In the genomic region with DNA sequence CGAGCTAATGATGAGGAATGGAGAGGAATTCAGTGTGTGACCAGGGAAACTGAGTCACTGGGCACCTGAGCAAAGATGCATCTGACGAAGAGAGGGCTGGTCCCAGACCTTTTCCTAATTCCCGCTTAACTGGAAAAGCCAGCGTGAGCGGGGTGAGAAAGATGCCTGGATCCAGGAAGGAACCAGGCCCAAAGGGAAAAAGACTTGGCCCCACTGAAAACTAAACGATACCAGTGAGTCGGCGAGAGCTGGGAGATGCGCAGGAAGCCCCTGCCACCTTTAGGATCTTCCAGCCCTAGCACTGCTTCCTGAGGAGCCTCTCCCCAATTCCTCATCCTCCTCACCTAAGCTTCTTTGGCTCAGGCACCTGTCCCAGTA, we compare ENCODE assay signal across 9 cellular contexts. TPM values are rescaled to one million over a fixed set of nuclear protein-coding genes. Genes with fewer than 3 reads are reported as not detected.
DNase-seq lines count a peak whose midpoint lies in the region; ATAC-seq, FAIRE-seq and TF ChIP-seq lines count a peak whose summit lies in the region.
"Had no signal": no experiment of that assay in that cellular context is flagged by ENCODE, and none has a peak within 500 bp of the region (broad histone marks: within the 10 kb centered on the region; RNA-seq: fewer than 3 reads in every experiment).

No MANE protein-coding gene starts in this region.

- H3K9ac ChIP-seq in astrocyte (ENCODE audit: low read length), result peak overlapping the region; percentile 81
- H3K9ac ChIP-seq in keratinocyte (ENCODE audit: control insufficient read depth, extremely low read depth, insufficient read depth, low read length), result peak overlapping the region; percentile 60
- H3K9ac ChIP-seq in stomach smooth muscle (ENCODE audit: low read length in 2 of 2), result peak overlapping the region; percentile 9 to 42

- H3K27me3 ChIP-seq in astrocyte (ENCODE audit: insufficient read depth, low read length) (no peaks in the 10 kb centered on the region), keratinocyte (ENCODE audit: control insufficient read depth, extremely low read depth, insufficient read depth, low read length) (no peaks in the 10 kb centered on the region), stomach smooth muscle (ENCODE audit: control insufficient read depth in 1 of 2, insufficient read depth in 2 of 2, low read length in 2 of 2) (no peaks in the 10 kb centered on the region)

- dilution Hi-C loops in keratinocyte (cut with MboI; ENCODE audit: extremely low pct_ligation_motif_present, low sequenced_read_pairs), result no loop called here

- H3K27ac ChIP-seq in astrocyte (ENCODE audit: low read depth, low read length) (peak overlapping the region; percentile 19), keratinocyte (ENCODE audit: control insufficient read depth, insufficient read depth, low read length) (no peak overlapping the region), stomach smooth muscle (ENCODE audit: low read length) (no peak overlapping the region)
- H3K27ac ChIP-seq: 22Rv1 had no signal

- DNase-seq in DMS53 (lab: John Stamatoyannopoulos, UW) (peak; percentile 63), DMS53 treated with DMSO at 0.1 percent for 48 hours (lab: John Stamatoyannopoulos, UW; ENCODE audit: unreplicated experiment) (no peak), astrocyte (ENCODE audit: low read depth) (no peak), keratinocyte (ENCODE audit: low read depth, low spot score) (no peak), NCI-H2196 treated with DMSO at 0.1 percent for 48 hours (lab: John Stamatoyannopoulos, UW; ENCODE audit: unreplicated experiment) (no peak), NCI-H1105 treated with DMSO at 0.1 percent for 48 hours (lab: John Stamatoyannopoulos, UW) (no peak)

- ATAC-seq in HG03097 (IDR thresholded peaks at IDR 0.05; ENCODE audit: low FRiP score, unreplicated experiment), result no peak

- H4K20me1 ChIP-seq in astrocyte (ENCODE audit: insufficient read depth, low read length), result peaks cover 9% of the 10 kb centered on the region
- H4K20me1 ChIP-seq in keratinocyte (ENCODE audit: control insufficient read depth, extremely low read depth, insufficient read depth, low read length), result no peaks in the 10 kb centered on the region

- no peaks in the 10 kb centered on the region for H3K27me3 Mint-ChIP-seq in astrocyte (ENCODE audit: low read depth, unreplicated experiment)

- H3K4me1 Mint-ChIP-seq in astrocyte (ENCODE audit: low read depth, unreplicated experiment), result peaks cover 13% of the 10 kb centered on the region

- H2AFZ ChIP-seq in astrocyte (ENCODE audit: low read depth, low read length) (peak overlapping the region; percentile 44), keratinocyte (ENCODE audit: control insufficient read depth, low read length) (peak overlapping the region; percentile 86)

- H3K36me3 ChIP-seq in astrocyte (ENCODE audit: insufficient read depth, low read length) (peaks cover 6% of the 10 kb centered on the region), keratinocyte (ENCODE audit: control insufficient read depth in 2 of 2, extremely low read depth in 1 of 2, insufficient read depth in 2 of 2, low read length in 2 of 2) (peaks cover 0 to 3% of the 10 kb centered on the region in 2 experiments), stomach smooth muscle (ENCODE audit: control insufficient read depth in 2 of 2, insufficient read depth in 2 of 2, low read length in 2 of 2) (peaks cover 4% of the 10 kb centered on the region in 2 donors)

- H3K9me3 ChIP-seq in astrocyte (ENCODE audit: insufficient read depth, low read depth, low read length), result no peaks in the 10 kb centered on the region
- no peaks in the 10 kb centered on the region for H3K9me3 ChIP-seq in keratinocyte (ENCODE audit: control insufficient read depth, low read depth, low read length)
- H3K9me3 ChIP-seq in stomach smooth muscle (ENCODE audit: control insufficient read depth in 2 of 2, low read length in 2 of 2), result no peaks in the 10 kb centered on the region

- H3K79me2 ChIP-seq in astrocyte (ENCODE audit: insufficient read depth, low read length), result peaks cover 3% of the 10 kb centered on the region
- no peaks in the 10 kb centered on the region for H3K79me2 ChIP-seq in keratinocyte (ENCODE audit: control insufficient read depth, insufficient read depth, low read length)

- H3K9me1 ChIP-seq in keratinocyte (ENCODE audit: control insufficient read depth, extremely low read depth, insufficient read depth, low read length), result no peaks in the 10 kb centered on the region

- H3K4me1 ChIP-seq in astrocyte (ENCODE audit: insufficient read depth, low read length) (peaks cover 17% of the 10 kb centered on the region), keratinocyte (ENCODE audit: control insufficient read depth, extremely low read depth, insufficient read depth, low read length) (peaks cover 8% of the 10 kb centered on the region), stomach smooth muscle (ENCODE audit: control insufficient read depth, insufficient read depth, low read length) (peaks cover 14% of the 10 kb centered on the region)

- H3K4me2 ChIP-seq in astrocyte (ENCODE audit: low read length) (peak overlapping the region; percentile 97), keratinocyte (ENCODE audit: control insufficient read depth, extremely low read depth, insufficient read depth, low read depth, low read length) (peak overlapping the region; percentile 77)

- TF ChIP-seq CTCF in astrocyte (IDR thresholded peaks at IDR 0.05; ENCODE audit: insufficient read depth, low read depth, low read length), result no peak
- TF ChIP-seq CTCF in keratinocyte (optimal IDR thresholded peaks at IDR 0.05 in 1 of 3, IDR thresholded peaks at IDR 0.05 in 1 of 3, conservative IDR thresholded peaks at IDR 0.05 in 1 of 3; ENCODE audit: extremely low read depth in 1 of 3, insufficient read depth in 2 of 3, low read length in 3 of 3), result no peak

- peak overlapping the region; percentile 99 for H3K4me3 Mint-ChIP-seq in astrocyte (ENCODE audit: unreplicated experiment)

- peak overlapping the region; percentile 51 for H3K27ac Mint-ChIP-seq in astrocyte (ENCODE audit: unreplicated experiment)

- peaks cover 37% of the 10 kb centered on the region for H3K36me3 Mint-ChIP-seq in astrocyte (ENCODE audit: low read depth, unreplicated experiment)

- H3K4me3 ChIP-seq in astrocyte (ENCODE audit: insufficient read depth, low read depth, low read length) (peak overlapping the region; percentile 83), keratinocyte (ENCODE audit: control insufficient read depth in 2 of 3, extremely low read depth in 1 of 3, insufficient read depth in 2 of 3, low read depth in 1 of 3, low read length in 3 of 3) (peak overlapping the region; percentile 58 to 70 (median 68)), stomach smooth muscle (ENCODE audit: low read length in 2 of 2) (peak overlapping the region; percentile 49 to 80)

- no peaks in the 10 kb centered on the region for H3K9me3 Mint-ChIP-seq in astrocyte (ENCODE audit: unreplicated experiment)

- FAIRE-seq in astrocyte (lab: Jason Lieb, UNC) (no peak), keratinocyte (lab: Jason Lieb, UNC) (no peak)

RNA-seq across cellular contexts. Expression of a gene that starts 0.5 kb away (rescaled TPM):
- total RNA-seq in astrocyte, result 39.4 and 40.6 TPM in 2 replicates
- 9.7 to 17.1 TPM (median 13.5 TPM) in 3 replicates for polyA plus RNA-seq in keratinocyte
- polyA plus RNA-seq in keratinocyte (2011; ENCODE audit: low read depth), result 44.0 TPM
- polyA plus RNA-seq in keratinocyte (2011; cell fraction: cytosol; rRNA removed), result 3.7 and 6.5 TPM in 2 replicates
- 66.6 and 68.3 TPM in 2 replicates for polyA plus RNA-seq in keratinocyte (2011; cell fraction: nucleus; rRNA removed)
- 8.1 and 44.0 TPM in 2 replicates for polyA plus RNA-seq in keratinocyte (2012; ENCODE audit: low replicate concordance)
- polyA minus RNA-seq in keratinocyte, result 8.9 to 10.0 TPM (median 9.6 TPM) in 3 replicates
- polyA minus RNA-seq in keratinocyte (2011; cell fraction: cytosol; rRNA and poly(A)+ RNA removed), result 8.6 TPM
- polyA minus RNA-seq in keratinocyte (2011; cell fraction: nucleus; rRNA and poly(A)+ RNA removed), result 14.1 and 23.7 TPM in 2 replicates

RNA-seq across cellular contexts. Expression of a gene that starts 14.9 kb away (rescaled TPM):
- 12.2 and 12.9 TPM in 2 replicates for total RNA-seq in astrocyte
- polyA plus RNA-seq in keratinocyte, result 8.9 to 11.1 TPM (median 10.2 TPM) in 3 replicates
- polyA plus RNA-seq in keratinocyte (2011; ENCODE audit: low read depth), result 3.4 TPM
- polyA plus RNA-seq in keratinocyte (2011; cell fraction: cytosol; rRNA removed), result 5.1 and 8.9 TPM in 2 replicates
- 19.4 and 22.7 TPM in 2 replicates for polyA plus RNA-seq in keratinocyte (2011; cell fraction: nucleus; rRNA removed)
- polyA plus RNA-seq in keratinocyte (2012; ENCODE audit: low replicate concordance), result 4.5 and 8.1 TPM in 2 replicates
- polyA minus RNA-seq in keratinocyte, result 4.7 to 16.0 TPM (median 5.3 TPM) in 3 replicates
- polyA minus RNA-seq in keratinocyte (2011; cell fraction: cytosol; rRNA and poly(A)+ RNA removed), result 9.2 TPM
- 7.0 and 7.4 TPM in 2 replicates for polyA minus RNA-seq in keratinocyte (2011; cell fraction: nucleus; rRNA and poly(A)+ RNA removed)

RNA-seq across cellular contexts. Expression of a gene that starts 15.1 kb away (rescaled TPM):
- 60.7 and 63.8 TPM in 2 replicates for total RNA-seq in astrocyte
- 93.6 to 97.4 TPM (median 96.0 TPM) in 3 replicates for polyA plus RNA-seq in keratinocyte
- 55.2 TPM for polyA plus RNA-seq in keratinocyte (2011; ENCODE audit: low read depth)
- polyA plus RNA-seq in keratinocyte (2011; cell fraction: cytosol; rRNA removed), result 86.5 and 89.9 TPM in 2 replicates
- 136 and 143 TPM in 2 replicates for polyA plus RNA-seq in keratinocyte (2011; cell fraction: nucleus; rRNA removed)
- 54.2 and 57.6 TPM in 2 replicates for polyA plus RNA-seq in keratinocyte (2012; ENCODE audit: low replicate concordance)
- polyA minus RNA-seq in keratinocyte, result 86.2 to 94.1 TPM (median 89.9 TPM) in 3 replicates
- polyA minus RNA-seq in keratinocyte (2011; cell fraction: cytosol; rRNA and poly(A)+ RNA removed), result 50.8 TPM
- polyA minus RNA-seq in keratinocyte (2011; cell fraction: nucleus; rRNA and poly(A)+ RNA removed), result 24.4 and 41.6 TPM in 2 replicates

RNA-seq across cellular contexts. Expression of a gene that starts 30.3 kb away (rescaled TPM):
- total RNA-seq in astrocyte, result 14.9 and 17.4 TPM in 2 replicates
- 1.3 to 2.4 TPM (median 1.3 TPM) in 3 replicates for polyA plus RNA-seq in keratinocyte
- 0.52 TPM for polyA plus RNA-seq in keratinocyte (2011; ENCODE audit: low read depth)
- polyA plus RNA-seq in keratinocyte (2011; cell fraction: cytosol; rRNA removed), result 1.3 and 1.5 TPM in 2 replicates
- polyA plus RNA-seq in keratinocyte (2011; cell fraction: nucleus; rRNA removed), result 5.5 and 6.3 TPM in 2 replicates
- 1.2 and 3.9 TPM in 2 replicates for polyA plus RNA-seq in keratinocyte (2012; ENCODE audit: low replicate concordance)
- polyA minus RNA-seq in keratinocyte, result 2.4 to 7.6 TPM (median 2.5 TPM) in 3 replicates
- polyA minus RNA-seq in keratinocyte (2011; cell fraction: cytosol; rRNA and poly(A)+ RNA removed), result 4.6 TPM
- 2.7 and 3.3 TPM in 2 replicates for polyA minus RNA-seq in keratinocyte (2011; cell fraction: nucleus; rRNA and poly(A)+ RNA removed)

RNA-seq across cellular contexts. Expression of a gene that starts 32.9 kb away (rescaled TPM):
- total RNA-seq in astrocyte, result 63.5 and 78.8 TPM in 2 replicates
- polyA plus RNA-seq in keratinocyte, result 64.7 to 130 TPM (median 72.0 TPM) in 3 replicates
- 91.7 TPM for polyA plus RNA-seq in keratinocyte (2011; ENCODE audit: low read depth)
- polyA plus RNA-seq in keratinocyte (2011; cell fraction: cytosol; rRNA removed), result 67.7 and 75.4 TPM in 2 replicates
- 293 and 301 TPM in 2 replicates for polyA plus RNA-seq in keratinocyte (2011; cell fraction: nucleus; rRNA removed)
- 95.0 and 130 TPM in 2 replicates for polyA plus RNA-seq in keratinocyte (2012; ENCODE audit: low replicate concordance)
- polyA minus RNA-seq in keratinocyte, result 205 to 374 TPM (median 259 TPM) in 3 replicates
- 93.6 TPM for polyA minus RNA-seq in keratinocyte (2011; cell fraction: cytosol; rRNA and poly(A)+ RNA removed)
- 223 and 351 TPM in 2 replicates for polyA minus RNA-seq in keratinocyte (2011; cell fraction: nucleus; rRNA and poly(A)+ RNA removed)

Comparison
In these comparisons a context has a peak if more than half of its experiments do, and no peak if none do; other contexts are left out.
1. H3K9ac ChIP-seq: peak in every context shown above with its lines; median percentile 81 in astrocyte; 60 in keratinocyte; 26 in stomach smooth muscle.